In the genomic region with DNA sequence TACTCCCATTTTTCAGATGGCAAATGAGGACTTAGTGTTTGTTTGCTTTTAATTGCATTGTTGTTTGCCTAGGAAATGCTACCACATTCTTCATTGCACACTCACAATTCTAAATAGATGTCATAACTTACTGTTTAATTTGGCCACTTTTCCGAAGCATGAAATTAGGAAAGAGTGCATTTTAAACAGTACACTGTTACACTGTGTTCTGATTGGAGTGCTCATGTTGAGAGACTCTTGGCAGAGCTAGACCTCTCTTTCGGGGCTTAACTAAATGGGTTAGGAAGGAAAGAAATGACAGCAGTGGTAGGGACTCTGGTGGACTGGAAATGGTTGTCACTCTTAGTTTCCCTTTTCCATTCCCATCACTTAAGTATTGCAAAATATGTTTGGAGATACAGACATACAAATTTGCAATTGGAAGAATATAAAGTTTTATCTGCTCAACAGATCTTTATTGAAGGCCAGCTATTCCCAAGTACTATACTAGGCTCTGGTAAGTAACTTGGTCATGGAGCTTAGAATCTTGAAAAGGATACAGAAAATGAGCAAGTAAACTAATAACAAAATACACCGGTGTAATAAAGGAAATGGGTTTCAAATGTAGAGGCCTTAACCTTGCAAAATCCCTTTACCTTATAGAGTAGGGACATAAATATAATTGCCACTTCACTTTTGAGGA, we compare ENCODE assay signal across 15 cellular contexts.
DNase-seq lines count a peak whose midpoint lies in the region; ATAC-seq, FAIRE-seq and TF ChIP-seq lines count a peak whose summit lies in the region.
"Had no signal": no experiment of that assay in that cellular context is flagged by ENCODE, and none has a peak within 500 bp of the region (broad histone marks: within the 10 kb centered on the region; RNA-seq: fewer than 3 reads in every experiment).

No MANE protein-coding gene starts in this region.

- DNase-seq in GM12892 (ENCODE audit: insufficient read length) = no peak
- peak; percentile 15 for DNase-seq in bronchial epithelial cell (ENCODE audit: low read depth)
- peak; percentile 37 for DNase-seq in lung (ENCODE audit: low spot score)
- no peak for DNase-seq in erythroblast (lab: John Stamatoyannopoulos, UW)
- DNase-seq in mesenteric fat pad (ENCODE audit: low spot score) = no peak
- DNase-seq: CD8-positive, alpha-beta T cell; H9; NCI-H1694; NCI-H69; SHP77 had no signal

- no peak overlapping the region for H3K4me2 ChIP-seq in Loucy (ENCODE audit: low read depth, low read length, poor library complexity, severe bottlenecking)

- no peaks in the 10 kb centered on the region for H4K20me1 ChIP-seq in Loucy (ENCODE audit: insufficient read depth, low read length, poor library complexity, severe bottlenecking)

- no peak overlapping the region for H3K9ac ChIP-seq in Loucy (ENCODE audit: low read depth, low read length, poor library complexity, severe bottlenecking)

- no peaks in the 10 kb centered on the region for H3K79me2 ChIP-seq in Loucy (ENCODE audit: insufficient read depth, low read length)

- H3K36me3 ChIP-seq in Loucy (ENCODE audit: insufficient read depth, low read length) (no peaks in the 10 kb centered on the region), bronchial epithelial cell (ENCODE audit: control insufficient read depth, insufficient read depth, low read length) (peaks cover 2% of the 10 kb centered on the region), lung (ENCODE audit: control insufficient read depth in 2 of 2, insufficient read depth in 2 of 2, low read length in 2 of 2) (peaks cover 4 to 25% of the 10 kb centered on the region in 2 donors)

- 0 out of 2 replicates have a peak overlapping the region, but pooled peaks have one; percentile 20 for H2AFZ ChIP-seq in Loucy (ENCODE audit: low read length)

- no peaks in the 10 kb centered on the region for H3K9me2 ChIP-seq in Loucy (replicated peaks; ENCODE audit: low read depth, low read length)

- no peaks in the 10 kb centered on the region for H3F3A ChIP-seq in Loucy (ENCODE audit: low read depth)

- TF ChIP-seq POLR2A in GM12892 (IDR thresholded peaks at IDR 0.05; ENCODE audit: low read depth, low read length) (no peak), erythroblast (IDR thresholded peaks at IDR 0.05; ENCODE audit: low read length) (no peak)

- no peak overlapping the region for H3K4me3 ChIP-seq in Loucy (ENCODE audit: low read length, poor library complexity, severe bottlenecking)
- no peak overlapping the region for H3K4me3 ChIP-seq in bronchial epithelial cell (ENCODE audit: low read depth, low read length)
- no peak overlapping the region for H3K4me3 ChIP-seq in lung

- H3K9me3 ChIP-seq in Loucy (ENCODE audit: insufficient read depth, low read depth, low read length) (no peaks in the 10 kb centered on the region), lung (ENCODE audit: control insufficient read depth in 2 of 2, insufficient read depth in 1 of 2, low read length in 1 of 2) (no peaks in the 10 kb centered on the region)

- H3K27ac ChIP-seq in lung (ENCODE audit: low read depth in 1 of 2, low read length in 1 of 2) = no peak overlapping the region

- WGBS in lung, 2 donors = 64 to 88% methylated on average over 3 of the region's 3 CpGs

- no peaks in the 10 kb centered on the region for H3K4me1 ChIP-seq in Loucy (ENCODE audit: insufficient read depth, low read length, poor library complexity, severe bottlenecking)
- no peaks in the 10 kb centered on the region for H3K4me1 ChIP-seq in lung (ENCODE audit: control insufficient read depth in 2 of 2, insufficient read depth in 2 of 2, low read length in 2 of 2)

- H3K27me3 ChIP-seq in Loucy (ENCODE audit: insufficient read depth, low read length, poor library complexity, severe bottlenecking) = no peaks in the 10 kb centered on the region
- H3K27me3 ChIP-seq in bronchial epithelial cell (ENCODE audit: control insufficient read depth, insufficient read depth, low read length) = no peaks in the 10 kb centered on the region
- H3K27me3 ChIP-seq in lung (ENCODE audit: control insufficient read depth, insufficient read depth) = no peaks in the 10 kb centered on the region

- peak; percentile 56 for ATAC-seq in lung (ENCODE audit: insufficient read depth, low FRiP score)
- ATAC-seq in HG03280 (IDR thresholded peaks at IDR 0.05; ENCODE audit: unreplicated experiment) = no peak
- no peak for ATAC-seq in HG03354 (IDR thresholded peaks at IDR 0.05; ENCODE audit: poor library complexity, severe bottlenecking, unreplicated experiment)
- ATAC-seq: CD8-positive, alpha-beta T cell; SK-N-SH treated with all-trans-retinoic acid at 6 μM for 48 hours had no signal

- peak; percentile 27 for FAIRE-seq in GM12892 (lab: Jason Lieb, UNC)
- FAIRE-seq in bronchial epithelial cell (lab: Jason Lieb, UNC) = no peak
- FAIRE-seq: RCC 7860 had no signal

- TF ChIP-seq CTCF in Loucy (conservative IDR thresholded peaks at IDR 0.05; ENCODE audit: low read length) (no peak), bronchial epithelial cell (IDR thresholded peaks at IDR 0.05; ENCODE audit: insufficient read depth, low read length, severe bottlenecking) (no peak), lung (IDR thresholded peaks at IDR 0.05; ENCODE audit: control extremely low read depth, extremely low read depth) (no peak)

Comparison
In these comparisons a context has a peak if more than half of its experiments do, and no peak if none do; other contexts are left out.
1. DNase-seq: peak in bronchial epithelial cell (single experiment) and lung (single experiment); none in GM12892 (single experiment), erythroblast (0 of 2) and mesenteric fat pad (single experiment).